In genomic region chr16:70737377-70738082, GRCh38 we compare ENCODE assay signal across 8 cellular contexts. TPM values are rescaled to one million over a fixed set of nuclear protein-coding genes. Genes with fewer than 3 reads are reported as not detected.
DNase-seq lines count a peak whose midpoint lies in the region; ATAC-seq and TF ChIP-seq lines count a peak whose summit lies in the region.

No MANE protein-coding gene starts in this region.

- H3K27ac ChIP-seq in CD8-positive, alpha-beta T cell (ENCODE audit: low read depth, low read length), result peak overlapping the region; percentile 89
- H3K27ac ChIP-seq in MM.1S (ENCODE audit: low read length), result peak overlapping the region; percentile 98

- H3K4me1 ChIP-seq in CD8-positive, alpha-beta T cell (ENCODE audit: insufficient read depth, low read length), result peaks cover 67% of the 10 kb centered on the region
- H3K4me1 ChIP-seq in MM.1S (ENCODE audit: low read length), result peaks cover 29% of the 10 kb centered on the region

- H3K36me3 ChIP-seq in CD8-positive, alpha-beta T cell (ENCODE audit: insufficient read depth, low read length), result no peaks in the 10 kb centered on the region
- H3K36me3 ChIP-seq in MM.1S (replicated peaks; ENCODE audit: insufficient read depth, low read length), result no peaks in the 10 kb centered on the region

- H3K9me3 Mint-ChIP-seq in CD8-positive, alpha-beta T cell, result no peaks in the 10 kb centered on the region

- H4K20me1 ChIP-seq in MM.1S (ENCODE audit: insufficient read depth, low read length), result no peaks in the 10 kb centered on the region

- H3K4me2 ChIP-seq in MM.1S (ENCODE audit: low read depth, low read length), result peak overlapping the region; percentile 82

- H3K9ac ChIP-seq in MM.1S (ENCODE audit: low read length), result peak overlapping the region; percentile 90

- peak; percentile 56 to 88 (median 78) for DNase-seq in CD8-positive, alpha-beta T cell
- DNase-seq in MM.1S (peak; percentile 98), glomerular visceral epithelial cell (ENCODE audit: extremely low spot score) (peak; percentile 33), islet precursor cell (no peak), AML-193 (lab: John Stamatoyannopoulos, UW) (no peak)
- DNase-seq in activated T-helper 9 cell treated with anti-CD3 and anti-CD28 coated beads, Interleukin-2, amount 50 U/mL, for 16 hours (ENCODE audit: low read depth), result peak; percentile 43
- peak; percentile 62 to 77 (median 72) for DNase-seq in stimulated activated CD4-positive, alpha-beta T cell treated with anti-CD3 and anti-CD28 coated beads, Interleukin-12 subunit alpha, Interleukin-12 subunit beta, amount 100 ng/mL, for 48 hours (ENCODE audit: low read depth in 2 of 3, low spot score in 1 of 3)

- H3K4me3 Mint-ChIP-seq in CD8-positive, alpha-beta T cell, result peak overlapping the region; percentile 77

- H3K27me3 Mint-ChIP-seq in CD8-positive, alpha-beta T cell (ENCODE audit: low read depth), result no peaks in the 10 kb centered on the region

- H3K9me3 ChIP-seq in CD8-positive, alpha-beta T cell (ENCODE audit: low read length), result no peaks in the 10 kb centered on the region
- no peaks in the 10 kb centered on the region for H3K9me3 ChIP-seq in MM.1S (replicated peaks; ENCODE audit: insufficient read depth, low read length)

- POLR2A ChIA-PET in CD8-positive, alpha-beta T cell (lab: Charles Lee), result interaction anchor here (0.9 to 4.9 kb wide), 9 partner anchors 9 to 390 kb away, joined by 3 to 22 read pairs (median 3); partner anchors contain the start of genes DDX19A and MTSS2

- peak overlapping the region; percentile 34 for H3K4me3 ChIP-seq in CD8-positive, alpha-beta T cell (ENCODE audit: low read depth, low read length)
- H3K4me3 ChIP-seq in MM.1S (ENCODE audit: low read length), result peak overlapping the region; percentile 37

- intact Hi-C loops in CD8-positive, alpha-beta T cell (cut with DNase I, micrococcal nuclease), result loop anchor here (1.0 to 5.0 kb wide), 6 partner anchors 10 to 215 kb away; partner anchors contain the start of genes COG4 (in 1 of the 2), MTSS2 (in 1 of the 2) and SF3B3 (in 1 of the 2)

- H3K36me3 Mint-ChIP-seq in CD8-positive, alpha-beta T cell, result peaks cover 19% of the 10 kb centered on the region

- TF ChIP-seq CTCF in CD8-positive, alpha-beta T cell (IDR thresholded peaks at IDR 0.05), result no peak
- TF ChIP-seq CTCF in MM.1S (IDR thresholded peaks at IDR 0.05; ENCODE audit: low read length), result no peak

- H3K9me2 ChIP-seq in MM.1S (replicated peaks; ENCODE audit: insufficient read depth, low read length), result no peaks in the 10 kb centered on the region

- H3K79me2 ChIP-seq in MM.1S (ENCODE audit: low read length), result peaks cover 36% of the 10 kb centered on the region

- peaks cover 20% of the 10 kb centered on the region for H3F3A ChIP-seq in MM.1S (ENCODE audit: insufficient read depth, low read length)

- CTCF ChIA-PET in CD8-positive, alpha-beta T cell (lab: Charles Lee), result interaction anchor here (0.7 to 1.9 kb wide), 9 partner anchors 23 to 83 kb away, joined by 3 to 13 read pairs (median 3); no protein-coding TSS in a partner anchor

- no peaks in the 10 kb centered on the region for H3K27me3 ChIP-seq in CD8-positive, alpha-beta T cell (ENCODE audit: insufficient read depth, low read length)
- no peaks in the 10 kb centered on the region for H3K27me3 ChIP-seq in MM.1S (replicated peaks; ENCODE audit: insufficient read depth, low read length)

- no peak overlapping the region for H2AFZ ChIP-seq in MM.1S (ENCODE audit: low read length)

- peak; percentile 82 for ATAC-seq in CD8-positive, alpha-beta T cell
- ATAC-seq in GM21576 (IDR thresholded peaks at IDR 0.05; ENCODE audit: unreplicated experiment), result peak; percentile 85

- H3K27ac Mint-ChIP-seq in CD8-positive, alpha-beta T cell, result peak overlapping the region; percentile 100

- H3K4me1 Mint-ChIP-seq in CD8-positive, alpha-beta T cell (ENCODE audit: low read depth), result peaks cover 65% of the 10 kb centered on the region

RNA-seq across cellular contexts. Expression of gene MTSS2, which starts 51.7 kb away (rescaled TPM):
- 10 to 100 TPM; 27.9 to 28.4 TPM for total RNA-seq in CD8-positive, alpha-beta T cell

Comparison
In these comparisons a context has a peak if more than half of its experiments do, and no peak if none do; other contexts are left out.
1. DNase-seq: peak in CD8-positive, alpha-beta T cell (7 of 7), MM.1S (single experiment), activated T-helper 9 cell treated with anti-CD3 and anti-CD28 coated beads, Interleukin-2, amount 50 U/mL, for 16 hours (single experiment), glomerular visceral epithelial cell (single experiment) and stimulated activated CD4-positive, alpha-beta T cell treated with anti-CD3 and anti-CD28 coated beads, Interleukin-12 subunit alpha, Interleukin-12 subunit beta, amount 100 ng/mL, for 48 hours (3 of 3); none in islet precursor cell (single experiment) and AML-193 (0 of 2).